ENCODE assay signal across 21 cellular contexts in genomic region chr18:36887055-36887570, GRCh38. TPM values are rescaled to one million over a fixed set of nuclear protein-coding genes. Genes with fewer than 3 reads are reported as not detected.
DNase-seq lines count a peak whose midpoint lies in the region; ATAC-seq and TF ChIP-seq lines count a peak whose summit lies in the region.
"Had no signal": no experiment of that assay in that cellular context is flagged by ENCODE, and none has a peak within 500 bp of the region (broad histone marks: within the 10 kb centered on the region; RNA-seq: fewer than 3 reads in every experiment).

No MANE protein-coding gene starts in this region.

- no peak for TF ChIP-seq EP300 in suprapubic skin (IDR thresholded peaks at IDR 0.05)

- no peaks in the 10 kb centered on the region for H3K27me3 ChIP-seq in HUES48 (ENCODE audit: control insufficient read depth, insufficient read depth, low read length)
- H3K27me3 ChIP-seq in lung (ENCODE audit: control insufficient read depth, insufficient read depth), result no peaks in the 10 kb centered on the region
- no peaks in the 10 kb centered on the region for H3K27me3 ChIP-seq in suprapubic skin
- H3K27me3 ChIP-seq: BLaER1 had no signal

- no peaks in the 10 kb centered on the region for H3K9me3 ChIP-seq in HUES48 (ENCODE audit: control insufficient read depth, insufficient read depth, low read length)
- H3K9me3 ChIP-seq in lung (ENCODE audit: control insufficient read depth in 2 of 2, insufficient read depth in 1 of 2, low read length in 1 of 2), result no peaks in the 10 kb centered on the region
- no peaks in the 10 kb centered on the region for H3K9me3 ChIP-seq in suprapubic skin
- H3K9me3 ChIP-seq: BLaER1 had no signal

- TF ChIP-seq CTCF in astrocyte of the cerebellum (IDR thresholded peaks at IDR 0.05; ENCODE audit: low read depth, low read length, missing control alignments) (no peak), lung (IDR thresholded peaks at IDR 0.05; ENCODE audit: control extremely low read depth, extremely low read depth) (no peak), suprapubic skin (IDR thresholded peaks at IDR 0.05) (no peak)

- peak; percentile 1 for DNase-seq in astrocyte of the cerebellum (ENCODE audit: low read depth)
- DNase-seq in lung (ENCODE audit: low spot score), result no peak
- DNase-seq in suprapubic skin (ENCODE audit: low spot score in 2 of 2), result no peak
- DNase-seq in activated T-cell treated with anti-CD3 and anti-CD28 coated beads for 4 hours, result no peak
- no peak for DNase-seq in activated effector memory CD4-positive, alpha-beta T cell treated with anti-CD3 and anti-CD28 coated beads, Interleukin-2, amount 50 U/mL, for 16 hours
- DNase-seq in NCI-H2029 (lab: John Stamatoyannopoulos, UW), result no peak
- DNase-seq: CD8-positive, alpha-beta T cell; DND-41; GM23248; Kasumi-1; NCI-H1417; NCI-H187; NCI-H2227 treated with DMSO at 0.1 percent for 48 hours; NCI-H510A; PC-9; RPMI8226; SHP77 treated with DMSO at 0.1 percent for 48 hours had no signal

- H3K36me3 ChIP-seq in HUES48 (ENCODE audit: control insufficient read depth, insufficient read depth, low read length), result no peaks in the 10 kb centered on the region
- no peaks in the 10 kb centered on the region for H3K36me3 ChIP-seq in lung (ENCODE audit: control insufficient read depth in 2 of 2, insufficient read depth in 2 of 2, low read length in 2 of 2)
- no peaks in the 10 kb centered on the region for H3K36me3 ChIP-seq in suprapubic skin

- H3K27ac ChIP-seq in HUES48 (ENCODE audit: low read depth, low read length) (peak overlapping the region; percentile 32), lung (ENCODE audit: low read depth in 1 of 2, low read length in 1 of 2) (no peak overlapping the region), suprapubic skin (no peak overlapping the region)
- H3K27ac ChIP-seq: BLaER1, GM23248, PC-9 had no signal

- peak; percentile 80 for ATAC-seq in lung (ENCODE audit: insufficient read depth, low FRiP score)
- ATAC-seq: CD8-positive, alpha-beta T cell; HCT116; SK-N-SH treated with all-trans-retinoic acid at 6 μM for 48 hours had no signal

- H3K4me3 ChIP-seq in HUES48 (ENCODE audit: low read depth, low read length), result no peak overlapping the region
- no peak overlapping the region for H3K4me3 ChIP-seq in astrocyte of the cerebellum (ENCODE audit: low read depth, low read length)
- H3K4me3 ChIP-seq in lung, result no peak overlapping the region
- H3K4me3 ChIP-seq in suprapubic skin, result no peak overlapping the region
- H3K4me3 ChIP-seq: BLaER1, GM23248, PC-9 had no signal

- H3K4me1 ChIP-seq in HUES48 (ENCODE audit: control insufficient read depth, insufficient read depth, low read length), result peaks cover 15% of the 10 kb centered on the region
- peaks cover 0 to 11% of the 10 kb centered on the region in 2 donors for H3K4me1 ChIP-seq in lung (ENCODE audit: control insufficient read depth in 2 of 2, insufficient read depth in 2 of 2, low read length in 2 of 2)
- H3K4me1 ChIP-seq in suprapubic skin, result no peaks in the 10 kb centered on the region

- H3K9ac ChIP-seq in HUES48 (ENCODE audit: low read depth, low read length), result no peak overlapping the region
- H3K9ac ChIP-seq: BLaER1, GM23248 had no signal

- in situ Hi-C loops in astrocyte of the cerebellum (cut with HindIII; ENCODE audit: low sequenced_read_pairs), result no loop called here

- no peak for TF ChIP-seq POLR2A in suprapubic skin (IDR thresholded peaks at IDR 0.05)

RNA-seq across cellular contexts. Expression of gene KIAA1328, which starts 58.2 kb away (rescaled TPM):
- total RNA-seq in lung, result 10 to 100 TPM; 10.2 to 48.1 TPM
- polyA plus RNA-seq in lung, result 1 to 10 TPM; 2.8 to 3.8 TPM
- total RNA-seq in suprapubic skin, result 10 to 100 TPM; 14.5 to 55.7 (median 21.6) TPM

RNA-seq across cellular contexts. Expression of gene TPGS2, which starts 58.3 kb away (rescaled TPM):
- 100 to 1,000 TPM in 1 of 2 donors, 10 to 100 TPM in 1; 69.9 to 122 TPM for total RNA-seq in lung
- 10 to 100 TPM; 45.5 to 47.2 TPM for polyA plus RNA-seq in lung
- total RNA-seq in suprapubic skin, result 10 to 100 TPM; 44.0 to 83.4 (median 66.7) TPM
